ENCODE assay signal across 1 cellular context in genomic region chr18:35511428-35511827, GRCh38.
TF ChIP-seq lines count a peak whose summit lies in the region.

No MANE protein-coding gene starts in this region.

TF ChIP-seq in A549, 52 proteins besides CTCF, POLR2A, EP300 and RAD21 (continued from another document):
- no peak for TF ChIP-seq FOSB (CRISPR knock-in tag; IDR thresholded peaks at IDR 0.05)
- no peak for TF ChIP-seq NPAS2 (CRISPR knock-in tag; IDR thresholded peaks at IDR 0.05; ENCODE audit: borderline replicate concordance)
- TF ChIP-seq CBX8 (IDR thresholded peaks at IDR 0.05): no peak
- TF ChIP-seq TFCP2L1 (CRISPR knock-in tag; IDR thresholded peaks at IDR 0.05): no peak
- no peak for TF ChIP-seq KDM1A (IDR thresholded peaks at IDR 0.05; ENCODE audit: low read depth)
- no peak for TF ChIP-seq GATA3 (IDR thresholded peaks at IDR 0.05; ENCODE audit: borderline replicate concordance)
- no peak for TF ChIP-seq PHF8 (IDR thresholded peaks at IDR 0.05; ENCODE audit: borderline replicate concordance, low read depth)
- no peak for TF ChIP-seq MAFK (IDR thresholded peaks at IDR 0.05; ENCODE audit: partially characterized antibody)
- no peak for TF ChIP-seq HDAC2 (IDR thresholded peaks at IDR 0.05)
- no peak for TF ChIP-seq ESRRA (IDR thresholded peaks at IDR 0.05; ENCODE audit: borderline replicate concordance, low read length)
- no peak for TF ChIP-seq ATOH8 (CRISPR knock-in tag; IDR thresholded peaks at IDR 0.05; ENCODE audit: low read depth)
